Comparison of ENCODE assay signal across 10 cellular contexts in the genomic region with DNA sequence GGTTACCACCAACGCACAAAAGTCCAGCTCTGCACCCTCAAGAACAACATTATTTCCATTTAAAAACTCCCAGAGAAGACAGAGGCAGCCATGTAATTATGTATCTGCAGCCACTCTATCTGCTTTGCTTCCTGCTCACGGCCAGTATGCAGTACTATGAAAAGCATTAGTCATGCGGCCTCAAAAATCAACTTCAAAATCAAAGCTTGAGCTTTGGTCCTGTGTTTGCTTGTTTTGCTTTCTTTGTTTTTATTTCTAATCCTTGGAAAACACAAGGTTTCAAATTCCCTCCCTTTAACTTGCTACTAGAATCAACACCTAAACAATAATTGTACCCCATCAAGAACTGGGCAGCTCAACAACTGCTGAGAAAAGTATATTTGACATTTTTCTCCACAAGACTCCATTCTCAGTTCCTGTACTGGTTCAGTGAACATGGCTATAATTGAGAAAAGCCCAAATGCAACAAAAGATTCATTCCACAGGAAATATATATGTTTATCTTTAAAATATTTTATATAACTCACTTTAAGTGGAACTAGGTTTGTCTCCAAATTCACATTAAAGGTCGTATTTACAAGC. TPM values are rescaled to one million over a fixed set of nuclear protein-coding genes. Genes with fewer than 3 reads are reported as not detected.
DNase-seq lines count a peak whose midpoint lies in the region; ATAC-seq and TF ChIP-seq lines count a peak whose summit lies in the region.
"Had no signal": no experiment of that assay in that cellular context is flagged by ENCODE, and none has a peak within 500 bp of the region (broad histone marks: within the 10 kb centered on the region; RNA-seq: fewer than 3 reads in every experiment).

No MANE protein-coding gene starts in this region.

- H3K4me2 ChIP-seq in skeletal muscle satellite cell (ENCODE audit: low read length), result peak overlapping the region; percentile 67

- no peaks in the 10 kb centered on the region for H3K36me3 ChIP-seq in HEK293 (ENCODE audit: control insufficient read depth in 2 of 2, insufficient read depth in 1 of 2, low read length in 2 of 2)
- H3K36me3 ChIP-seq in SJSA1, result 0 out of 2 replicates have a peak, but pooled peaks cover 3% of the 10 kb centered on the region
- peaks cover 4% of the 10 kb centered on the region for H3K36me3 ChIP-seq in skeletal muscle satellite cell (ENCODE audit: insufficient read depth, low read length)
- H3K36me3 ChIP-seq in spleen, result no peaks in the 10 kb centered on the region

- CTCF ChIA-PET in HEK293 (lab: Yijun Ruan, JAX), result no interaction called here

- peak; percentile 78 for ATAC-seq in Right ventricle myocardium superior (ENCODE audit: poor library complexity)
- no peak for ATAC-seq in GM21526 (IDR thresholded peaks at IDR 0.05; ENCODE audit: low FRiP score, unreplicated experiment)
- ATAC-seq: stimulated activated naive CD8-positive, alpha-beta T cell treated with anti-CD3 and anti-CD28 coated beads, Interleukin-15, amount 100 ng/mL, for 72 hours had no signal

- no peaks in the 10 kb centered on the region for H3K4me1 ChIP-seq in HEK293 (ENCODE audit: control insufficient read depth, insufficient read depth, low read length)
- H3K4me1 ChIP-seq in SJSA1 (replicated peaks), result peaks cover 44% of the 10 kb centered on the region
- H3K4me1 ChIP-seq in skeletal muscle satellite cell (ENCODE audit: control insufficient read depth, insufficient read depth, low read length), result peaks cover 52% of the 10 kb centered on the region
- peaks cover 0 to 13% (median 0%) of the 10 kb centered on the region in 6 donors for H3K4me1 ChIP-seq in spleen

- peak overlapping the region; percentile 61 for H3K9ac ChIP-seq in skeletal muscle satellite cell (ENCODE audit: low read depth, low read length)

- POLR2A ChIA-PET in HEK293 (lab: Yijun Ruan, JAX), result no interaction called here

- H3K4me3 ChIP-seq in HEK293 (ENCODE audit: low read depth, low read length) (no peak overlapping the region), SJSA1 (no peak overlapping the region), skeletal muscle satellite cell (ENCODE audit: low read length) (no peak overlapping the region), spleen (no peak overlapping the region)

- TF ChIP-seq POLR2A in spleen (IDR thresholded peaks at IDR 0.05), result no peak

- H3K27me3 ChIP-seq in SJSA1 (replicated peaks), result no peaks in the 10 kb centered on the region; the same call in 1 of the 2 replicates
- no peaks in the 10 kb centered on the region for H3K27me3 ChIP-seq in skeletal muscle satellite cell (ENCODE audit: control insufficient read depth, insufficient read depth, low read length)
- no peaks in the 10 kb centered on the region for H3K27me3 ChIP-seq in spleen (replicated peaks in 1 of 7)

- TF ChIP-seq CTCF in HEK293 (tag by site-specific recombination; IDR thresholded peaks at IDR 0.05), result no peak
- no peak for TF ChIP-seq CTCF in spleen (IDR thresholded peaks at IDR 0.05 in 8 of 11, conservative IDR thresholded peaks at IDR 0.05 in 3 of 11)

- H3K9me3 ChIP-seq in HEK293 (ENCODE audit: control insufficient read depth, insufficient read depth, low read depth, low read length), result no peaks in the 10 kb centered on the region
- H3K9me3 ChIP-seq in SJSA1 (replicated peaks), result no peaks in the 10 kb centered on the region
- H3K9me3 ChIP-seq in skeletal muscle satellite cell (replicated peaks; ENCODE audit: low read length), result no peaks in the 10 kb centered on the region
- no peaks in the 10 kb centered on the region for H3K9me3 ChIP-seq in spleen

- H3K27ac ChIP-seq in HEK293 (ENCODE audit: extremely low read depth, low read depth, low read length) (no peak overlapping the region), SJSA1 (peak overlapping the region; percentile 62), spleen (no peak overlapping the region)

- 69 to 82% (median 78%) methylated on average over 4 of the region's 4 CpGs for WGBS in spleen, 5 donors

- intact Hi-C loops in Right ventricle myocardium superior (cut with DNase I), result no loop called here
- intact Hi-C loops in spleen (cut with DNase I; ENCODE audit: low total_unique reads), result no loop called here

- DNase-seq in SJSA1 (ENCODE audit: low read depth in 1 of 2, low spot score in 2 of 2) (peak in 1 of 2 experiments; percentile 55), Right ventricle myocardium superior (no peak), SW 1271 (lab: John Stamatoyannopoulos, UW) (no peak), spleen (no peak)
- DNase-seq: naive B cell; stimulated activated naive CD8-positive, alpha-beta T cell treated with anti-CD3 and anti-CD28 coated beads, Interleukin-15, amount 100 ng/mL, for 72 hours; T-helper 2 cell had no signal

TF ChIP-seq in HEK293, 187 proteins besides CTCF, POLR2A, EP300 and RAD21:
- no peak for TF ChIP-seq ZNF501 (tag by site-specific recombination; IDR thresholded peaks at IDR 0.05)
- TF ChIP-seq RBAK (tag by site-specific recombination; IDR thresholded peaks at IDR 0.05), result no peak
- TF ChIP-seq SP7 (tag by site-specific recombination; IDR thresholded peaks at IDR 0.05), result 0 out of 2 replicates have a peak, but pooled peaks have one; percentile 24
- TF ChIP-seq, protein P1, sequence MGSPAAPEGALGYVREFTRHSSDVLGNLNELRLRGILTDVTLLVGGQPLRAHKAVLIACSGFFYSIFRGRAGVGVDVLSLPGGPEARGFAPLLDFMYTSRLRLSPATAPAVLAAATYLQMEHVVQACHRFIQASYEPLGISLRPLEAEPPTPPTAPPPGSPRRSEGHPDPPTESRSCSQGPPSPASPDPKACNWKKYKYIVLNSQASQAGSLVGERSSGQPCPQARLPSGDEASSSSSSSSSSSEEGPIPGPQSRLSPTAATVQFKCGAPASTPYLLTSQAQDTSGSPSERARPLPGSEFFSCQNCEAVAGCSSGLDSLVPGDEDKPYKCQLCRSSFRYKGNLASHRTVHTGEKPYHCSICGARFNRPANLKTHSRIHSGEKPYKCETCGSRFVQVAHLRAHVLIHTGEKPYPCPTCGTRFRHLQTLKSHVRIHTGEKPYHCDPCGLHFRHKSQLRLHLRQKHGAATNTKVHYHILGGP (tag by site-specific recombination; IDR thresholded peaks at IDR 0.05), result peak; percentile 70
- TF ChIP-seq ZNF138 (tag by site-specific recombination; IDR thresholded peaks at IDR 0.05; ENCODE audit: borderline replicate concordance), result no peak
- no peak for TF ChIP-seq MEIS1 (CRISPR knock-in tag; IDR thresholded peaks at IDR 0.05; ENCODE audit: borderline replicate concordance)
- TF ChIP-seq ZNF555 (tag by site-specific recombination; conservative IDR thresholded peaks at IDR 0.05), result no peak
- TF ChIP-seq ZNF302 (tag by site-specific recombination; IDR thresholded peaks at IDR 0.05; ENCODE audit: low read depth), result no peak
- TF ChIP-seq ZNF341 (tag by site-specific recombination; IDR thresholded peaks at IDR 0.05; ENCODE audit: low read depth), result no peak
- no peak for TF ChIP-seq YY2 (tag by site-specific recombination; IDR thresholded peaks at IDR 0.05)
- no peak for TF ChIP-seq ZNF248 (tag by site-specific recombination; IDR thresholded peaks at IDR 0.05)
- no peak for TF ChIP-seq ZNF558 (tag by site-specific recombination; IDR thresholded peaks at IDR 0.05)
- no peak for TF ChIP-seq ZNF354C (tag by site-specific recombination; IDR thresholded peaks at IDR 0.05; ENCODE audit: borderline replicate concordance, low read depth)
- no peak for TF ChIP-seq ZBTB20 (tag by site-specific recombination; IDR thresholded peaks at IDR 0.05)
- TF ChIP-seq, protein P2, sequence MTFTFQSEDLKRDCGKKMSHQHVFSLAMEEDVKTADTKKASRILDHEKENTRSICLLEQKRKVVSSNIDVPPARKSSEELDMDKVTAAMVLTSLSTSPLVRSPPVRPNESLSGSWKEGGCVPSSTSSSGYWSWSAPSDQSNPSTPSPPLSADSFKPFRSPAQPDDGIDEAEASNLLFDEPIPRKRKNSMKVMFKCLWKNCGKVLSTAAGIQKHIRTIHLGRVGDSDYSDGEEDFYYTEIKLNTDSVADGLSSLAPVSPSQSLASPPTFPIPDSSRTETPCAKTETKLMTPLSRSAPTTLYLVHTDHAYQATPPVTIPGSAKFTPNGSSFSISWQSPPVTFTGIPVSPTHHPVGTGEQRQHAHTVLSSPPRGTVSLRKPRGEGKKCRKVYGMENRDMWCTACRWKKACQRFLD (tag by site-specific recombination; IDR thresholded peaks at IDR 0.05), result no peak
- TF ChIP-seq, protein P3, sequence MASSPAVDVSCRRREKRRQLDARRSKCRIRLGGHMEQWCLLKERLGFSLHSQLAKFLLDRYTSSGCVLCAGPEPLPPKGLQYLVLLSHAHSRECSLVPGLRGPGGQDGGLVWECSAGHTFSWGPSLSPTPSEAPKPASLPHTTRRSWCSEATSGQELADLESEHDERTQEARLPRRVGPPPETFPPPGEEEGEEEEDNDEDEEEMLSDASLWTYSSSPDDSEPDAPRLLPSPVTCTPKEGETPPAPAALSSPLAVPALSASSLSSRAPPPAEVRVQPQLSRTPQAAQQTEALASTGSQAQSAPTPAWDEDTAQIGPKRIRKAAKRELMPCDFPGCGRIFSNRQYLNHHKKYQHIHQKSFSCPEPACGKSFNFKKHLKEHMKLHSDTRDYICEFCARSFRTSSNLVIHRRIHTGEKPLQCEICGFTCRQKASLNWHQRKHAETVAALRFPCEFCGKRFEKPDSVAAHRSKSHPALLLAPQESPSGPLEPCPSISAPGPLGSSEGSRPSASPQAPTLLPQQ (tag by site-specific recombination; IDR thresholded peaks at IDR 0.05), result no peak
TF ChIP-seq in HEK293: peak in this region for 2.

RNA-seq across cellular contexts. Expression of a gene that starts 37.6 kb away (rescaled TPM):
- 52.0 and 72.1 TPM in 2 replicates for total RNA-seq in SJSA1 (2014; rRNA removed; shearing (Covaris generic))
- total RNA-seq in Right ventricle myocardium superior (65.5 TPM), spleen (10 to 100 TPM; 14.3 to 34.3 (median 22.9) TPM)
- 196 and 258 TPM in 2 replicates for total RNA-seq in skeletal muscle satellite cell (2012; rRNA removed)
- 1 to 10 TPM; 5.0 to 8.8 (median 6.0) TPM for polyA plus RNA-seq in spleen
